In genomic region chr19:3607398-3608078, GRCh38 we compare ENCODE assay signal across 1 cellular context.
TF ChIP-seq lines count a peak whose summit lies in the region.

No MANE protein-coding gene starts in this region.

TF ChIP-seq in HepG2, 621 proteins besides CTCF, POLR2A, EP300 and RAD21:
- TF ChIP-seq YEATS4 (CRISPR knock-in tag; IDR thresholded peaks at IDR 0.05; ENCODE audit: borderline replicate concordance) (no peak), FOSL2 (CRISPR knock-in tag; IDR thresholded peaks at IDR 0.05) (no peak), NR3C1 (CRISPR knock-in tag; IDR thresholded peaks at IDR 0.05) (no peak), ZFP91 (CRISPR knock-in tag; IDR thresholded peaks at IDR 0.05; ENCODE audit: borderline replicate concordance) (peak; percentile 26; the same call in 1 of the 2 replicates), ZNF563 (CRISPR knock-in tag; IDR thresholded peaks at IDR 0.05) (no peak)
